In genomic region chr4:109967798-109968520, GRCh38 we compare ENCODE assay signal across 12 cellular contexts. TPM values are rescaled to one million over a fixed set of nuclear protein-coding genes. Genes with fewer than 3 reads are reported as not detected.
A peak's percentile ranks its signal among the peaks of the same experiment; 100 is the strongest.
DNase-seq lines count a peak whose midpoint lies in the region; ATAC-seq, FAIRE-seq and TF ChIP-seq lines count a peak whose summit lies in the region.
"Had no signal": no experiment of that assay in that cellular context is flagged by ENCODE, and none has a peak within 500 bp of the region (broad histone marks: within the 10 kb centered on the region; RNA-seq: fewer than 3 reads in every experiment).

No MANE protein-coding gene starts in this region.

- FAIRE-seq in H54 (lab: Jason Lieb, UNC), result peak; percentile 86

- peaks cover 20% of the 10 kb centered on the region for H3K4me1 Mint-ChIP-seq in Calu3 (ENCODE audit: low read depth, unreplicated experiment)
- H3K4me1 Mint-ChIP-seq in naive thymus-derived CD8-positive, alpha-beta T cell, result peaks cover 7 to 13% (median 10%) of the 10 kb centered on the region in 4 donors

- peak; percentile 34 for DNase-seq in Calu3
- no peak for DNase-seq in H54 (ENCODE audit: insufficient read length, low spot score)
- DNase-seq in NCI-H226, result peak; percentile 30
- DNase-seq in fibroblast of mammary gland (ENCODE audit: low read depth), result peak; percentile 56
- no peak for DNase-seq in NCI-H146 (lab: John Stamatoyannopoulos, UW)
- DNase-seq in naive thymus-derived CD8-positive, alpha-beta T cell, result no peak
- no peak for DNase-seq in stimulated activated CD8-positive, alpha-beta memory T cell treated with anti-CD3 and anti-CD28 coated beads, Interleukin-4, amount 100 ng/mL, for 48 hours
- DNase-seq: central memory CD4-positive, alpha-beta T cell; NCI-H748 treated with DMSO at 0.1 percent for 48 hours; stimulated activated naive CD4-positive, alpha-beta T cell treated with Interleukin-2 at 50 U/mL for 16 hours had no signal

- TF ChIP-seq CTCF in Calu3 (IDR thresholded peaks at IDR 0.05; ENCODE audit: unreplicated experiment) (no peak), fibroblast of mammary gland (conservative IDR thresholded peaks at IDR 0.05; ENCODE audit: control insufficient read depth, insufficient read depth, low read depth, low read length) (no peak)

- no peak overlapping the region for H3K4me3 Mint-ChIP-seq in Calu3 (ENCODE audit: low read depth, unreplicated experiment)
- H3K4me3 Mint-ChIP-seq in naive thymus-derived CD8-positive, alpha-beta T cell, result no peak overlapping the region
- H3K4me3 Mint-ChIP-seq: WTC11 had no signal

- no peak overlapping the region for H3K4me3 ChIP-seq in fibroblast of mammary gland (ENCODE audit: control insufficient read depth, low read depth, low read length)

- CTCF ChIA-PET in Calu3 (lab: Charles Lee), result no interaction called here

- H3K36me3 Mint-ChIP-seq in Calu3 (ENCODE audit: insufficient read depth, unreplicated experiment), result no peaks in the 10 kb centered on the region
- no peaks in the 10 kb centered on the region for H3K36me3 Mint-ChIP-seq in naive thymus-derived CD8-positive, alpha-beta T cell
- H3K36me3 Mint-ChIP-seq: WTC11 had no signal

- peak overlapping the region; percentile 66 for H3K27ac Mint-ChIP-seq in Calu3 (ENCODE audit: unreplicated experiment)
- no peak overlapping the region for H3K27ac Mint-ChIP-seq in naive thymus-derived CD8-positive, alpha-beta T cell
- H3K27ac Mint-ChIP-seq: WTC11 had no signal

- no TSS peak for BruUV-seq in Calu3 (replicated peaks; lab: Mats Ljungman, UMichigan)

- ATAC-seq in HG03108 (IDR thresholded peaks at IDR 0.05; ENCODE audit: unreplicated experiment), result no peak
- ATAC-seq in naive thymus-derived CD8-positive, alpha-beta T cell, result no peak
- ATAC-seq: WTC11 had no signal

- no peak for TF ChIP-seq POLR2A in H54 (IDR thresholded peaks at IDR 0.05; ENCODE audit: low read depth, low read length)

- intact Hi-C loops in Calu3 (cut with micrococcal nuclease; ENCODE audit: unreplicated experiment), result no loop called here

- H3K27me3 Mint-ChIP-seq in Calu3 (ENCODE audit: unreplicated experiment), result no peaks in the 10 kb centered on the region
- peaks cover 5 to 31% (median 13%) of the 10 kb centered on the region in 5 donors for H3K27me3 Mint-ChIP-seq in naive thymus-derived CD8-positive, alpha-beta T cell

- H3K9me3 Mint-ChIP-seq in Calu3 (ENCODE audit: low read depth, unreplicated experiment), result no peaks in the 10 kb centered on the region
- H3K9me3 Mint-ChIP-seq in naive thymus-derived CD8-positive, alpha-beta T cell, result no peaks in the 10 kb centered on the region
- H3K9me3 Mint-ChIP-seq: WTC11 had no signal

- POLR2A ChIA-PET in naive thymus-derived CD8-positive, alpha-beta T cell (lab: Charles Lee), result no interaction called here

RNA-seq across cellular contexts. Expression of gene EGF, which starts 55.3 kb away (rescaled TPM):
- 1.4 and 1.6 TPM in 2 replicates for total RNA-seq in Calu3 (2022)
- not detected for total RNA-seq in naive thymus-derived CD8-positive, alpha-beta T cell
- polyA plus RNA-seq in naive thymus-derived CD8-positive, alpha-beta T cell, result not detected

Comparison
In these comparisons a context has a peak if more than half of its experiments do, and no peak if none do; other contexts are left out.
1. DNase-seq: peak in Calu3 (single experiment), NCI-H226 (single experiment) and fibroblast of mammary gland (single experiment); none in H54 (single experiment), NCI-H146 (single experiment), naive thymus-derived CD8-positive, alpha-beta T cell (0 of 10) and stimulated activated CD8-positive, alpha-beta memory T cell treated with anti-CD3 and anti-CD28 coated beads, Interleukin-4, amount 100 ng/mL, for 48 hours (single experiment).